1 cellular context compared by ENCODE assay signal in the genomic region with DNA sequence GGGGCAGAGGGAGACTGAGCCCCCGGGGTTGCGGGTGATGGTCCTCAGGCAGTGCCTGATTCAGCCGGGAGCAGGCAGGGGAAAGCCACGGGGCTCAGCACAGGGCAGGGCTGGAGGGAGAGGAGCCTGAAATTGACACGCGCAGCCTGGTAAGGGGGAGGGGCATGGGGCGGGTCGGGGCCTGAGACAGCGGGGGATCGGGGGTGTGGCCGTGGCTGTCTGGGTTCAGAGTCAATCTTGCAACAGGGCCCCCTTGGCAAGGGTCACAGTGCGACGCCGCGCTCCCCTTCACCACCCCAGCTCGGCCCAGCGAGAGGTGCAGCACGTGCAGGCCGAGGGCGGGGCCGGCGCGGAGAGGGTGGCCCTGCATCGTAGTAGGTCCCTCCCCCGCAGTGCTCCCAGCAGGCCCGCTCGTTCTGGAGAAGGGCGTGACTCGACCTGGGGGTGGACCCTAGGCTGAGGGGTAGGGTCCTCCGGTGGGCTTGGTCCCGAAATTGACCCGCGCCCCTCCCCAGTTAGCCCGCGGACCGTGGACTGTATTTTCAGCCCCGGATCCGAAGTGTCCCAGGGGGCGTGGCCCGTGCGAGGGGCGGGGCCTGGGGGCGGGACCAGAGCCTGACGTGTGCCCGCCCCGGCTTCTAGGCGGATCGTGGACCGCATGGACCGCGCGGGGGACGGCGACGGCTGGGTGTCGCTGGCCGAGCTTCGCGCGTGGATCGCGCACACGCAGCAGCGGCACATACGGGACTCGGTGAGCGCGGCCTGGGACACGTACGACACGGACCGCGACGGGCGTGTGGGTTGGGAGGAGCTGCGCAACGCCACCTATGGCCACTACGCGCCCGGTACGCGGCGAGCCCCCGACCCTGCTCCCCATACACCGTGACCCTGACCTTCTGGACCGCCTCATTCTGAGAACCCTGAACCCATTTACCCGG.
TF ChIP-seq lines count a peak whose summit lies in the region.

No MANE protein-coding gene starts in this region.

TF ChIP-seq in H1, 55 proteins besides CTCF, POLR2A, EP300 and RAD21:
- peak; percentile 30; the same call in 1 of the 2 replicates for TF ChIP-seq RBBP5 (IDR thresholded peaks at IDR 0.05; ENCODE audit: borderline replicate concordance, low read depth, low read length)
- TF ChIP-seq TBP (IDR thresholded peaks at IDR 0.05; ENCODE audit: low read depth, low read length) = no peak
- TF ChIP-seq CREB1 (IDR thresholded peaks at IDR 0.05) = peak; percentile 78
- TF ChIP-seq ASH2L (IDR thresholded peaks at IDR 0.05; ENCODE audit: low read length) = peak; percentile 57
- peak; percentile 36 for TF ChIP-seq SAP30 (IDR thresholded peaks at IDR 0.05; ENCODE audit: insufficient read depth, insufficient replicate concordance, low read length)
- TF ChIP-seq SP4 (IDR thresholded peaks at IDR 0.05; ENCODE audit: low read length) = peak; percentile 79
- TF ChIP-seq BACH1 (IDR thresholded peaks at IDR 0.05; ENCODE audit: low read length) = peak; percentile 53; the same call in 1 of the 2 replicates
- TF ChIP-seq GABPA (IDR thresholded peaks at IDR 0.05; ENCODE audit: borderline replicate concordance, insufficient read depth, low read length) = no peak
- TF ChIP-seq TCF12 (IDR thresholded peaks at IDR 0.05; ENCODE audit: low read depth, low read length) = no peak
- TF ChIP-seq ATF2 (IDR thresholded peaks at IDR 0.05; ENCODE audit: low read length) = no peak; the same call in 1 of the 2 replicates
- TF ChIP-seq, protein P1, sequence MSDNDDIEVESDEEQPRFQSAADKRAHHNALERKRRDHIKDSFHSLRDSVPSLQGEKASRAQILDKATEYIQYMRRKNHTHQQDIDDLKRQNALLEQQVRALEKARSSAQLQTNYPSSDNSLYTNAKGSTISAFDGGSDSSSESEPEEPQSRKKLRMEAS (IDR thresholded peaks at IDR 0.05) = peak; percentile 87
- TF ChIP-seq, protein P2, sequence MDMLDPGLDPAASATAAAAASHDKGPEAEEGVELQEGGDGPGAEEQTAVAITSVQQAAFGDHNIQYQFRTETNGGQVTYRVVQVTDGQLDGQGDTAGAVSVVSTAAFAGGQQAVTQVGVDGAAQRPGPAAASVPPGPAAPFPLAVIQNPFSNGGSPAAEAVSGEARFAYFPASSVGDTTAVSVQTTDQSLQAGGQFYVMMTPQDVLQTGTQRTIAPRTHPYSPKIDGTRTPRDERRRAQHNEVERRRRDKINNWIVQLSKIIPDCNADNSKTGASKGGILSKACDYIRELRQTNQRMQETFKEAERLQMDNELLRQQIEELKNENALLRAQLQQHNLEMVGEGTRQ (IDR thresholded peaks at IDR 0.05; ENCODE audit: low read length) = peak; percentile 46; the same call in 1 of the 2 replicates
- peak; percentile 95 for TF ChIP-seq KDM4A (IDR thresholded peaks at IDR 0.05; ENCODE audit: low read depth, low read length, severe bottlenecking)
- TF ChIP-seq SIN3A (conservative IDR thresholded peaks at IDR 0.05 in 1 of 2, IDR thresholded peaks at IDR 0.05 in 1 of 2; ENCODE audit: low read depth in 1 of 2, low read length in 2 of 2) = peak; percentile 44 to 63; a peak in 2 of 4 replicates
